24 cellular contexts compared by ENCODE assay signal in the genomic region with DNA sequence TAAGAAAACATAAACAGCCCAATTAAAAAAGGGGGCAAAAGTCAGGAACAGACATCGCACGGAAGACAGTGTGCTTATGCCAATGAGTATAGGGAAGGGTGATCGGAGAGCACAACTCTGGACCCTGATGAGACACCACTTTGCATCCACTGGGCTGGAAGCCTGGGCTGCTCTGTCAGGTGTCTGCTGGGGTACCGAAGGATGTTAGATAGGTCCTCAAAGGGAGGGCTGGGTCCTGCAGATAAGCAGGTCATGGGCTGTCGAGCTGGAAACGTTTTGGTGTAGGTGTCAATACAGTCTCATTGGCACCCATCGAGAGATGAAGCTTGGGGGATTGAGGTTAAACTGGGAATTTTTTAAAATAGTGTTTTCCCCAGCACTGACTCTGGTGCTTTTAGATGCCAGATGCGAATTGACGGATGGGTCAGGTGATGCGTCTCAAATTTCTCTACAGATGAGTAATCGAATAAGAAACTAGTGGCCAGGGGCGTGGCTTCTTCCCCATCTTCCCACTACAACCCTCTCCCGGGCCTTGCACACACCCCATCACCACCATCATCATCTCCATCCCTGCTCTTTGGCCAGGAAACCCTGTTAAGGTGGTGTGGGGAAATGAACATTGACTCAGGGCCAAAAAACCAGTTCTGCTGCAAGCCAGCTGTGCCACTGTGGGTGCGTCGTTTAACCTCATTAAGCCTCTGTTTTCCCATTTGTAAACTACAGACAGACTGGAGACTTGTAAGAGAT. TPM values are rescaled to one million over a fixed set of nuclear protein-coding genes. Genes with fewer than 3 reads are reported as not detected.
DNase-seq lines count a peak whose midpoint lies in the region; ATAC-seq, FAIRE-seq and TF ChIP-seq lines count a peak whose summit lies in the region.
"Had no signal": no experiment of that assay in that cellular context is flagged by ENCODE, and none has a peak within 500 bp of the region (broad histone marks: within the 10 kb centered on the region; RNA-seq: fewer than 3 reads in every experiment).

No MANE protein-coding gene starts in this region.

- no peak overlapping the region for H3K4me3 ChIP-seq in right atrium auricular region
- H3K4me3 ChIP-seq in OCI-LY3 (ENCODE audit: low read length): peak overlapping the region; percentile 9; the same call in 1 of the 2 replicates
- H3K4me3 ChIP-seq in kidney (ENCODE audit: low read length in 2 of 2): no peak overlapping the region
- H3K4me3 ChIP-seq: GM23248, vagina had no signal

- H3K4me3 Mint-ChIP-seq in immature natural killer cell: no peak overlapping the region
- H3K4me3 Mint-ChIP-seq: central memory CD8-positive, alpha-beta T cell; effector memory CD8-positive, alpha-beta T cell; T-helper 2 cell treated with Interferon-gamma antibody and Interleukin-4, amounts not matched to agents 5 μg/mL and 100 μg/mL, for 36 hours had no signal

- DNase-seq in right atrium auricular region (ENCODE audit: low spot score): peak; percentile 49
- DNase-seq in Right ventricle myocardium superior: no peak
- peak; percentile 26 for DNase-seq in kidney
- DNase-seq in EL: no peak
- no peak for DNase-seq in glomerular visceral epithelial cell (ENCODE audit: extremely low spot score)
- no peak for DNase-seq in immature natural killer cell
- DNase-seq: activated CD4-positive, CD25-positive, alpha-beta regulatory T cell; activated gamma-delta T cell; amniotic stem cell; Calu3; effector memory CD8-positive, alpha-beta T cell; GF-D8; GM23248; hippocampal formation; kidney glomerular epithelial cell; NCI-H1417 treated with DMSO at 0.1 percent for 48 hours; NCI-H446; right cardiac atrium had no signal

- peaks cover 0 to 10% (median 2%) of the 10 kb centered on the region in 3 donors for H3K27me3 Mint-ChIP-seq in immature natural killer cell (ENCODE audit: low read depth in 3 of 3)

- H3K36me3 Mint-ChIP-seq in immature natural killer cell: peaks cover 0 to 4% (median 3%) of the 10 kb centered on the region in 3 donors

- TF ChIP-seq CTCF in right atrium auricular region (IDR thresholded peaks at IDR 0.05): no peak
- TF ChIP-seq CTCF in OCI-LY3 (IDR thresholded peaks at IDR 0.05; ENCODE audit: low read depth, low read length): no peak
- TF ChIP-seq CTCF in kidney (IDR thresholded peaks at IDR 0.05; ENCODE audit: borderline replicate concordance, extremely low read depth, insufficient read depth): no peak

- H2AFZ ChIP-seq in OCI-LY3 (ENCODE audit: low read depth, low read length): no peak overlapping the region
- H2AFZ ChIP-seq: GM23248 had no signal

- no peaks in the 10 kb centered on the region for H3K79me2 ChIP-seq in OCI-LY3 (ENCODE audit: low read length)

- H3K4me2 ChIP-seq in OCI-LY3 (ENCODE audit: low read length): peak overlapping the region; percentile 50
- H3K4me2 ChIP-seq: KMS-11 had no signal

- ATAC-seq in Right ventricle myocardium superior (ENCODE audit: poor library complexity): no peak
- no peak for ATAC-seq in GM21390 (IDR thresholded peaks at IDR 0.05; ENCODE audit: unreplicated experiment)
- ATAC-seq: effector memory CD8-positive, alpha-beta T cell; right cardiac atrium had no signal

- FAIRE-seq in kidney (lab: Jason Lieb, UNC): no peak

- H3K9me3 ChIP-seq in right atrium auricular region: peaks cover 0 to 4% of the 10 kb centered on the region in 2 donors
- 0 out of 2 replicates have a peak, but pooled peaks cover 5% of the 10 kb centered on the region for H3K9me3 ChIP-seq in OCI-LY3 (ENCODE audit: insufficient read depth, low read length)
- H3K9me3 ChIP-seq in kidney (ENCODE audit: control insufficient read depth in 1 of 2, low read length in 2 of 2): no peaks in the 10 kb centered on the region
- H3K9me3 ChIP-seq: vagina had no signal

- H3K4me1 ChIP-seq in right atrium auricular region (no peaks in the 10 kb centered on the region), OCI-LY3 (ENCODE audit: low read length) (peaks cover 33% of the 10 kb centered on the region), kidney (ENCODE audit: control insufficient read depth in 1 of 2, insufficient read depth in 1 of 2, low read depth in 1 of 2, low read length in 2 of 2) (no peaks in the 10 kb centered on the region)
- H3K4me1 ChIP-seq: vagina had no signal

- intact Hi-C loops in Right ventricle myocardium superior (cut with DNase I): no loop called here
- intact Hi-C loops in kidney (cut with DNase I): no loop called here

- no peaks in the 10 kb centered on the region for H4K20me1 ChIP-seq in OCI-LY3 (ENCODE audit: insufficient read depth, low read length)

- H3K36me3 ChIP-seq in right atrium auricular region (no peaks in the 10 kb centered on the region), OCI-LY3 (replicated peaks; ENCODE audit: low read depth, low read length) (no peaks in the 10 kb centered on the region), kidney (ENCODE audit: control insufficient read depth in 1 of 2, insufficient read depth in 2 of 2, low read length in 2 of 2) (no peaks in the 10 kb centered on the region)
- H3K36me3 ChIP-seq: vagina had no signal

- H3K27ac ChIP-seq in right atrium auricular region (no peak overlapping the region), OCI-LY3 (ENCODE audit: low read length) (no peak overlapping the region), kidney (ENCODE audit: low read depth in 2 of 2, low read length in 2 of 2) (no peak overlapping the region)
- H3K27ac ChIP-seq: GM23248, KMS-11, vagina had no signal

- H3K27me3 ChIP-seq in right atrium auricular region (no peaks in the 10 kb centered on the region), OCI-LY3 (ENCODE audit: low read depth, low read length) (peaks cover 21% of the 10 kb centered on the region; the same call in 1 of the 2 replicates)
- H3K27me3 ChIP-seq: vagina had no signal

- peak overlapping the region in 1 of 6 donors; percentile 33 for H3K27ac Mint-ChIP-seq in immature natural killer cell
- H3K27ac Mint-ChIP-seq: effector memory CD8-positive, alpha-beta T cell; T-helper 2 cell treated with Interferon-gamma antibody and Interleukin-4, amounts not matched to agents 5 μg/mL and 100 μg/mL, for 36 hours had no signal

- H3K4me1 Mint-ChIP-seq in immature natural killer cell: peaks cover 23 to 27% of the 10 kb centered on the region in 2 donors
- H3K4me1 Mint-ChIP-seq: central memory CD8-positive, alpha-beta T cell had no signal

- no peaks in the 10 kb centered on the region for H3K9me3 Mint-ChIP-seq in immature natural killer cell
- H3K9me3 Mint-ChIP-seq: central memory CD8-positive, alpha-beta T cell; effector memory CD8-positive, alpha-beta T cell; T-helper 2 cell treated with Interferon-gamma antibody and Interleukin-4, amounts not matched to agents 5 μg/mL and 100 μg/mL, for 36 hours had no signal

- no peak overlapping the region for H3K9ac ChIP-seq in OCI-LY3 (ENCODE audit: low read length)
- H3K9ac ChIP-seq in kidney (ENCODE audit: low read length in 2 of 2): no peak overlapping the region
- H3K9ac ChIP-seq: GM23248, KMS-11 had no signal

RNA-seq across cellular contexts. Expression of a gene that starts 47.8 kb away (rescaled TPM):
- 10 to 100 TPM in 1 of 2 donors, 1 to 10 TPM in 1; 2.2 to 10.6 TPM for total RNA-seq in right atrium auricular region
- total RNA-seq in Right ventricle myocardium superior: 3.0 TPM
- total RNA-seq in kidney: 33.3 TPM
- polyA plus RNA-seq in kidney (ENCODE audit: insufficient read depth, low read depth, low replicate concordance): 2.9 TPM
- polyA plus RNA-seq in immature natural killer cell: 10 to 100 TPM; 69.7 to 92.8 (median 73.6) TPM
- total RNA-seq: GM23248 had no signal

RNA-seq across cellular contexts. Expression of a gene that starts 51.7 kb away (rescaled TPM):
- 1,000 to 10,000 TPM; 1,383 to 1,567 TPM for total RNA-seq in right atrium auricular region
- total RNA-seq in Right ventricle myocardium superior: 2,159 TPM
- total RNA-seq in kidney: 439 TPM
- 1,996 TPM for polyA plus RNA-seq in kidney (ENCODE audit: insufficient read depth, low read depth, low replicate concordance)
- polyA plus RNA-seq in immature natural killer cell: 1,000 to 10,000 TPM in 2 of 3 donors, 100 to 1,000 TPM in 1; 784 to 1,292 (median 1,022) TPM

RNA-seq across cellular contexts. Expression of a gene that starts 51.9 kb away (rescaled TPM):
- total RNA-seq in right atrium auricular region: 10 to 100 TPM; 18.8 to 40.7 TPM
- total RNA-seq in Right ventricle myocardium superior: 21.8 TPM
- total RNA-seq in kidney: 20.9 TPM
- polyA plus RNA-seq in kidney (ENCODE audit: insufficient read depth, low read depth, low replicate concordance): 24.7 TPM
- 10 to 100 TPM; 25.4 to 34.6 (median 26.1) TPM for polyA plus RNA-seq in immature natural killer cell

Comparison
In these comparisons a context has a peak if more than half of its experiments do, and no peak if none do; other contexts are left out.
1. DNase-seq: peak in right atrium auricular region (single experiment) and kidney (single experiment); none in Right ventricle myocardium superior (single experiment), EL (single experiment), glomerular visceral epithelial cell (single experiment) and immature natural killer cell (0 of 3).